Comparison of ENCODE assay signal across 1 cellular context in genomic region chr7:8197994-8198698, GRCh38.
TF ChIP-seq lines count a peak whose summit lies in the region.

No MANE protein-coding gene starts in this region.

TF ChIP-seq in SK-N-SH, 30 proteins besides CTCF, POLR2A, EP300 and RAD21 (continued from another document):
- TF ChIP-seq, protein P1, sequence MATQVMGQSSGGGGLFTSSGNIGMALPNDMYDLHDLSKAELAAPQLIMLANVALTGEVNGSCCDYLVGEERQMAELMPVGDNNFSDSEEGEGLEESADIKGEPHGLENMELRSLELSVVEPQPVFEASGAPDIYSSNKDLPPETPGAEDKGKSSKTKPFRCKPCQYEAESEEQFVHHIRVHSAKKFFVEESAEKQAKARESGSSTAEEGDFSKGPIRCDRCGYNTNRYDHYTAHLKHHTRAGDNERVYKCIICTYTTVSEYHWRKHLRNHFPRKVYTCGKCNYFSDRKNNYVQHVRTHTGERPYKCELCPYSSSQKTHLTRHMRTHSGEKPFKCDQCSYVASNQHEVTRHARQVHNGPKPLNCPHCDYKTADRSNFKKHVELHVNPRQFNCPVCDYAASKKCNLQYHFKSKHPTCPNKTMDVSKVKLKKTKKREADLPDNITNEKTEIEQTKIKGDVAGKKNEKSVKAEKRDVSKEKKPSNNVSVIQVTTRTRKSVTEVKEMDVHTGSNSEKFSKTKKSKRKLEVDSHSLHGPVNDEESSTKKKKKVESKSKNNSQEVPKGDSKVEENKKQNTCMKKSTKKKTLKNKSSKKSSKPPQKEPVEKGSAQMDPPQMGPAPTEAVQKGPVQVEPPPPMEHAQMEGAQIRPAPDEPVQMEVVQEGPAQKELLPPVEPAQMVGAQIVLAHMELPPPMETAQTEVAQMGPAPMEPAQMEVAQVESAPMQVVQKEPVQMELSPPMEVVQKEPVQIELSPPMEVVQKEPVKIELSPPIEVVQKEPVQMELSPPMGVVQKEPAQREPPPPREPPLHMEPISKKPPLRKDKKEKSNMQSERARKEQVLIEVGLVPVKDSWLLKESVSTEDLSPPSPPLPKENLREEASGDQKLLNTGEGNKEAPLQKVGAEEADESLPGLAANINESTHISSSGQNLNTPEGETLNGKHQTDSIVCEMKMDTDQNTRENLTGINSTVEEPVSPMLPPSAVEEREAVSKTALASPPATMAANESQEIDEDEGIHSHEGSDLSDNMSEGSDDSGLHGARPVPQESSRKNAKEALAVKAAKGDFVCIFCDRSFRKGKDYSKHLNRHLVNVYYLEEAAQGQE (IDR thresholded peaks at IDR 0.05; ENCODE audit: low read depth, low read length), result no peak
- TF ChIP-seq, protein P2, sequence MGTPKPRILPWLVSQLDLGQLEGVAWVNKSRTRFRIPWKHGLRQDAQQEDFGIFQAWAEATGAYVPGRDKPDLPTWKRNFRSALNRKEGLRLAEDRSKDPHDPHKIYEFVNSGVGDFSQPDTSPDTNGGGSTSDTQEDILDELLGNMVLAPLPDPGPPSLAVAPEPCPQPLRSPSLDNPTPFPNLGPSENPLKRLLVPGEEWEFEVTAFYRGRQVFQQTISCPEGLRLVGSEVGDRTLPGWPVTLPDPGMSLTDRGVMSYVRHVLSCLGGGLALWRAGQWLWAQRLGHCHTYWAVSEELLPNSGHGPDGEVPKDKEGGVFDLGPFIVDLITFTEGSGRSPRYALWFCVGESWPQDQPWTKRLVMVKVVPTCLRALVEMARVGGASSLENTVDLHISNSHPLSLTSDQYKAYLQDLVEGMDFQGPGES (IDR thresholded peaks at IDR 0.05; ENCODE audit: low read depth, low read length), result no peak
- TF ChIP-seq, protein P3, sequence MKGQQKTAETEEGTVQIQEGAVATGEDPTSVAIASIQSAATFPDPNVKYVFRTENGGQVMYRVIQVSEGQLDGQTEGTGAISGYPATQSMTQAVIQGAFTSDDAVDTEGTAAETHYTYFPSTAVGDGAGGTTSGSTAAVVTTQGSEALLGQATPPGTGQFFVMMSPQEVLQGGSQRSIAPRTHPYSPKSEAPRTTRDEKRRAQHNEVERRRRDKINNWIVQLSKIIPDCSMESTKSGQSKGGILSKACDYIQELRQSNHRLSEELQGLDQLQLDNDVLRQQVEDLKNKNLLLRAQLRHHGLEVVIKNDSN (IDR thresholded peaks at IDR 0.05; ENCODE audit: borderline replicate concordance, low read depth), result no peak
- TF ChIP-seq RXRA (IDR thresholded peaks at IDR 0.05; ENCODE audit: borderline replicate concordance, low read depth), result no peak
